Comparison of ENCODE assay signal across 8 cellular contexts in the genomic region with DNA sequence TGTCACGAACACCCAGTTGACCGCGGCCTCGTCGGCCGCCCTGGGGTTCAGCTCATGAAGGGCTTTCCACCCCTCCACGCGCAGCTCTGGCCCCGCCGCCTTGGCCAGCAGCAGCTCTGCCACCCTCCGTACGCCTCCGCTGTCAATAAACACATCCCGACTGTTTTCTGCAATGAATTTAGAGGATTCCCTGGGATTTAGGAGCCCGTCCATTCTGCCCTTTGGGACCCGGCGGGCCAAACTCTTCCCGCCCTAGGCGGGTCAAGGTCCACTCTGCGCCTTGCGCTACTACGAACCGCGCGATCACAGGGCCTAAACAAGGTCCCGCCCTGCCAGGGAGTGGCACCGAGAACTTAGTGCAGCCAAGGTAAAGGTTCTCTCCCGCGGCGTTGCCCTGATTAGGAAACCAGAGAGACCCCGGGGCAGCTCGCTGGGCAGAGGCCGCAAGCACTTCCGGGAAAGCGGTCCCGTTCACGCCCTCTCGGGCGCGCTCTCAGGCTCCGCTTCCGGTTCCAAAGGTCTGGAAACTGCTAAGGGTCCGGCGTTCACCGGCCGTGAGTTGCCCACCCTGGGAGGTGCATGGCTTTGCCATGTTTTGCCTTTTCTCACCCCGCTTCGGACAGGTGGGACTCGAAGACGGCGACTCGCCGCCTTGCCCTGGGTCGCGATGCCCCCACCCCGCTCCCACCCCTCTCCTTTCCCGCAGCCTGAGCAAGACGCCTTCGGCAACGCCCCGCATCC. TPM values are rescaled to one million over a fixed set of nuclear protein-coding genes. Genes with fewer than 3 reads are reported as not detected.
A peak's percentile ranks its signal among the peaks of the same experiment; 100 is the strongest.
DNase-seq lines count a peak whose midpoint lies in the region; ATAC-seq and TF ChIP-seq lines count a peak whose summit lies in the region.

No MANE protein-coding gene starts in this region.

- TF ChIP-seq EP300 in esophagus muscularis mucosa (IDR thresholded peaks at IDR 0.05): no peak
- TF ChIP-seq EP300 in stomach (IDR thresholded peaks at IDR 0.05): no peak

- TF ChIP-seq CTCF in esophagus muscularis mucosa (IDR thresholded peaks at IDR 0.05) (no peak), stomach (IDR thresholded peaks at IDR 0.05) (no peak)

- H3K27ac ChIP-seq in esophagus muscularis mucosa (replicated peaks in 1 of 4) (peak overlapping the region; percentile 75 to 85 (median 82)), stomach (peak overlapping the region; percentile 87 to 93 (median 92))

- intact Hi-C loops in esophagus muscularis mucosa (cut with DNase I): no loop called here
- intact Hi-C loops in stomach (cut with DNase I; ENCODE audit: low total_unique reads): no loop called here

- H3K4me3 ChIP-seq in esophagus muscularis mucosa: peak overlapping the region; percentile 57 to 77 (median 68)
- H3K4me3 ChIP-seq in stomach: peak overlapping the region; percentile 61 to 76 (median 65)

- in situ Hi-C loops in ACHN (cut with HindIII; ENCODE audit: low pct_ligation_motif_present, low pct_unique_long_range_greater_than_20kb, low sequenced_read_pairs): no loop called here

- no peaks in the 10 kb centered on the region for H3K27me3 ChIP-seq in esophagus muscularis mucosa
- no peaks in the 10 kb centered on the region for H3K27me3 ChIP-seq in stomach

- WGBS in esophagus muscularis mucosa: 10% methylated on average over 24 of the region's 61 CpGs
- WGBS in stomach, 5 donors: 1 to 5% (median 3%) methylated on average over 42 to 61 of the region's 61 CpGs

- no peaks in the 10 kb centered on the region for H3K9me3 ChIP-seq in esophagus muscularis mucosa
- H3K9me3 ChIP-seq in stomach: no peaks in the 10 kb centered on the region

- peak; percentile 72 for ATAC-seq in GM18520 (IDR thresholded peaks at IDR 0.05; ENCODE audit: unreplicated experiment)
- peak; percentile 80 for ATAC-seq in HG03039 (IDR thresholded peaks at IDR 0.05; ENCODE audit: unreplicated experiment)

- H3K36me3 ChIP-seq in esophagus muscularis mucosa (peaks cover 0 to 30% (median 19%) of the 10 kb centered on the region in 4 donors), stomach (peaks cover 0 to 31% (median 29%) of the 10 kb centered on the region in 4 donors)

- H3K4me1 ChIP-seq in esophagus muscularis mucosa (peaks cover 12 to 26% (median 23%) of the 10 kb centered on the region in 4 donors), stomach (peaks cover 13 to 27% (median 20%) of the 10 kb centered on the region in 4 donors)

- DNase-seq in ACHN (peak; percentile 76), NCI-H345 treated with DMSO at 0.1 percent for 48 hours (lab: John Stamatoyannopoulos, UW; ENCODE audit: unreplicated experiment) (peak; percentile 42), activated T-cell treated with anti-CD3 and anti-CD28 coated beads for 24 hours (ENCODE audit: low read depth) (peak; percentile 56), esophagus muscularis mucosa (ENCODE audit: extremely low spot score) (peak; percentile 92), myocyte (ENCODE audit: low read depth) (peak; percentile 82), stomach (peak; percentile 89)

- TF ChIP-seq POLR2A in esophagus muscularis mucosa (IDR thresholded peaks at IDR 0.05; ENCODE audit: low read depth): no peak
- no peak for TF ChIP-seq POLR2A in stomach (IDR thresholded peaks at IDR 0.05)

RNA-seq across cellular contexts. Expression of gene HNRNPK, which starts 23.6 kb away (rescaled TPM):
- total RNA-seq in esophagus muscularis mucosa (100 to 1,000 TPM; 398 to 596 (median 550) TPM), myocyte (486 and 592 TPM in 2 replicates), stomach (100 to 1,000 TPM; 164 to 835 (median 275) TPM)
- polyA plus RNA-seq in myocyte (2012): 367 TPM
- 100 to 1,000 TPM; 188 to 267 (median 224) TPM for polyA plus RNA-seq in stomach

RNA-seq across cellular contexts. Expression of gene RMI1, which starts 24.1 kb away (rescaled TPM):
- 10 to 100 TPM in 1 of 4 donors, 1 to 10 TPM in 3; 5.3 to 11.6 (median 6.2) TPM for total RNA-seq in esophagus muscularis mucosa
- 1.6 and 2.7 TPM in 2 replicates for total RNA-seq in myocyte
- polyA plus RNA-seq in myocyte (2012): 2.4 TPM
- total RNA-seq in stomach: 10 to 100 TPM in 2 of 5 donors, 1 to 10 TPM in 1, not detected in 2; 5.2 to 20.5 (median 15.1) TPM
- polyA plus RNA-seq in stomach: 1 to 10 TPM; 3.2 to 5.0 (median 3.3) TPM

RNA-seq across cellular contexts. Expression of gene KIF27, which starts 35.2 kb away (rescaled TPM):
- total RNA-seq in esophagus muscularis mucosa: 1 to 10 TPM; 3.9 to 5.4 (median 4.5) TPM
- 1.4 and 2.6 TPM in 2 replicates for total RNA-seq in myocyte
- polyA plus RNA-seq in myocyte (2012): 1.1 TPM
- total RNA-seq in stomach: 10 to 100 TPM in 2 of 5 donors, 1 to 10 TPM in 3; 1.8 to 21.0 (median 6.7) TPM
- under 1 TPM; 0.46 to 0.78 (median 0.50) TPM for polyA plus RNA-seq in stomach

Comparison
In these comparisons a context has a peak if more than half of its experiments do, and no peak if none do; other contexts are left out.
1. Peak in every context shown above with its lines: DNase-seq, ATAC-seq, H3K4me3 ChIP-seq and H3K27ac ChIP-seq.
2. DNase-seq: peak in every context shown above with its lines; median percentile 92 in esophagus muscularis mucosa; 89 in stomach; 82 in myocyte; 76 in ACHN; 56 in activated T-cell treated with anti-CD3 and anti-CD28 coated beads for 24 hours; 42 in NCI-H345 treated with DMSO at 0.1 percent for 48 hours.